ENCODE assay signal across 9 cellular contexts in genomic region chr19:1270168-1270853, GRCh38. TPM values are rescaled to one million over a fixed set of nuclear protein-coding genes. Genes with fewer than 3 reads are reported as not detected.
DNase-seq lines count a peak whose midpoint lies in the region; TF ChIP-seq lines count a peak whose summit lies in the region.
"Had no signal": no experiment of that assay in that cellular context is flagged by ENCODE, and none has a peak within 500 bp of the region (broad histone marks: within the 10 kb centered on the region; RNA-seq: fewer than 3 reads in every experiment).

No MANE protein-coding gene starts in this region.

- no peaks in the 10 kb centered on the region for H3K9me3 ChIP-seq in HUES48 (ENCODE audit: control insufficient read depth, insufficient read depth, low read length)
- H3K9me3 ChIP-seq in mesodermal cell (ENCODE audit: control insufficient read depth, low read length): no peaks in the 10 kb centered on the region

- H3K9ac ChIP-seq in HUES48 (ENCODE audit: low read depth, low read length): peak overlapping the region; percentile 96

- H3K4me1 ChIP-seq in HUES48 (ENCODE audit: control insufficient read depth, insufficient read depth, low read length) (peaks cover 16% of the 10 kb centered on the region), mesodermal cell (ENCODE audit: control insufficient read depth, insufficient read depth, low read length, poor library complexity, severe bottlenecking) (peaks cover 61% of the 10 kb centered on the region)

- H3K27me3 ChIP-seq in HUES48 (ENCODE audit: control insufficient read depth, insufficient read depth, low read length): peaks cover 11% of the 10 kb centered on the region

- peak; percentile 42 for DNase-seq in A172 (ENCODE audit: low spot score)
- DNase-seq in astrocyte of the spinal cord (ENCODE audit: low read depth, low spot score): no peak
- DNase-seq in NCI-H510A treated with DMSO at 0.1 percent for 48 hours (lab: John Stamatoyannopoulos, UW): no peak
- no peak for DNase-seq in NCI-H1105 (lab: John Stamatoyannopoulos, UW)
- no peak for DNase-seq in iPS-NIHi7 (ENCODE audit: extremely low spot score)
- DNase-seq in NCI-H146 (lab: John Stamatoyannopoulos, UW): no peak

- WGBS in mesodermal cell (ENCODE audit: insufficient coverage in 2 of 2), 2 experiments: 54 to 55% methylated on average over 4 to 5 of the region's 9 CpGs

- H3K36me3 ChIP-seq in HUES48 (ENCODE audit: control insufficient read depth, insufficient read depth, low read length) (peaks cover 44% of the 10 kb centered on the region), mesodermal cell (ENCODE audit: control insufficient read depth, insufficient read depth, low read length) (peaks cover 54% of the 10 kb centered on the region)

- H3K27ac ChIP-seq in HUES48 (ENCODE audit: low read depth, low read length): peak overlapping the region; percentile 97
- peak overlapping the region; percentile 97 for H3K27ac ChIP-seq in mesodermal cell (ENCODE audit: low read depth, low read length, severe bottlenecking)

- in situ Hi-C loops in astrocyte of the spinal cord (cut with HindIII; ENCODE audit: low sequenced_read_pairs): no loop called here

- peak overlapping the region; percentile 81 for H3K4me3 ChIP-seq in HUES48 (ENCODE audit: low read depth, low read length)
- H3K4me3 ChIP-seq in astrocyte of the spinal cord (ENCODE audit: low read depth, low read length): peak overlapping the region; percentile 47
- peak overlapping the region; percentile 85 for H3K4me3 ChIP-seq in mesodermal cell (ENCODE audit: extremely low read depth, insufficient read depth, low read length, poor library complexity, severe bottlenecking)

- TF ChIP-seq CTCF in astrocyte of the spinal cord (IDR thresholded peaks at IDR 0.05; ENCODE audit: low read depth, low read length): no peak

RNA-seq across cellular contexts. Expression of gene CIRBP, which starts 1.2 kb away (rescaled TPM):
- 124 and 266 TPM in 2 replicates for total RNA-seq in A172 (2014; rRNA removed; shearing (Covaris generic))
- polyA plus RNA-seq in mesodermal cell (2013, experiment 1 of 2): 231 TPM
- polyA plus RNA-seq in mesodermal cell (2013, experiment 2 of 2): 221 TPM

RNA-seq across cellular contexts. Expression of gene FAM174C, which starts 5.0 kb away (rescaled TPM):
- total RNA-seq in A172 (2014; rRNA removed; shearing (Covaris generic)): 90.5 and 93.6 TPM in 2 replicates
- polyA plus RNA-seq in mesodermal cell (2013, experiment 1 of 2): 22.1 TPM
- 19.2 TPM for polyA plus RNA-seq in mesodermal cell (2013, experiment 2 of 2)

RNA-seq across cellular contexts. Expression of gene EFNA2, which starts 15.4 kb away (rescaled TPM):
- 9.1 and 9.9 TPM in 2 replicates for total RNA-seq in A172 (2014; rRNA removed; shearing (Covaris generic))
- 21.0 TPM for polyA plus RNA-seq in mesodermal cell (2013, experiment 1 of 2)
- polyA plus RNA-seq in mesodermal cell (2013, experiment 2 of 2): 13.1 TPM
- total RNA-seq: lung microvascular endothelial cell had no signal

RNA-seq across cellular contexts. Expression of gene MIDN, which starts 21.9 kb away (rescaled TPM):
- 7.0 and 19.2 TPM in 2 replicates for total RNA-seq in A172 (2014; rRNA removed; shearing (Covaris generic))
- polyA plus RNA-seq in mesodermal cell (2013, experiment 1 of 2): 101 TPM
- 84.0 TPM for polyA plus RNA-seq in mesodermal cell (2013, experiment 2 of 2)

RNA-seq across cellular contexts. Expression of gene ATP5F1D, which starts 28.8 kb away (rescaled TPM):
- total RNA-seq in A172 (2014; rRNA removed; shearing (Covaris generic)): 42.2 and 78.9 TPM in 2 replicates
- polyA plus RNA-seq in mesodermal cell (2013, experiment 1 of 2): 132 TPM
- polyA plus RNA-seq in mesodermal cell (2013, experiment 2 of 2): 98.5 TPM
